Comparison of ENCODE assay signal across 1 cellular context in the genomic region with DNA sequence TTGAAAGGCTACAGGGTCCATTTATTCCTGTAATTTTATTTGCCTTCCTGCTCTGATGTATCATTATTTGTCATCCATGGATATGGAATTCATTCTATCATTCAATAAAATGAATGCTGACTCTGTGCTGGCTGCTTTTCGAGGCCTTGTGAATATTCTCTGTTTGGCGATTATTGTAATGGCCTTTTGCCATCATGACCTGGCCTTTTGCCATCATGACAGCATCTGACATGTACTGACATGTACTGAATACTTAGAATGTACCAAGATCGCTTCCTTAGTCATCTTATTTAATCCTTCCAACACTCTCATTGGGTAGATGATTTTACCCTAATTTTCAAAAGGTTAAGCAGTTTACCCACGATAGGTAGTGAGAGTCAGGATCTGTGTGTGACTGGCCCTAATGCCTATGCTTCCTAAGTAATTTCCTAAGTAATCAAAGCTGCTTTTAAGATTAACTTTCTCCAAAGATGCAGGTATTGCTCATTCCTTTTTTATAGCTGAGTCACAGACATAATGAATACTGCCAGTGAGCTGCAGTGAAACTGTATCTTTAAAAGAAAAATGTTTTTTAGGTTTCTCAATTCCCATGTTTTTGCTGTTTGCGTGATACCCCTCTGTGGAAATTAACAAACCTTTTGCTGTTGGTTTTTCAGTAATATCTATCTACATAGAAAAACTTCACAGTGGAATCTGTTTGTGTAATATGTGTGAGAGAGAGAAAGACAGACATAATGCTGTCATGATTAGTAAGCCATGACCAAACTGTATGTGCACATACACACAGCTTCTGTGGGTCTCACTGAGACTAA.
TF ChIP-seq lines count a peak whose summit lies in the region.

No MANE protein-coding gene starts in this region.

TF ChIP-seq in HEK293, 187 proteins besides CTCF, POLR2A, EP300 and RAD21 (continued from another document):
- no peak for TF ChIP-seq ZNF214 (tag by site-specific recombination; IDR thresholded peaks at IDR 0.05; ENCODE audit: borderline replicate concordance)
- TF ChIP-seq ZNF274 (IDR thresholded peaks at IDR 0.05; ENCODE audit: low read length) = no peak
- TF ChIP-seq ZNF274 (tag by site-specific recombination; IDR thresholded peaks at IDR 0.05; ENCODE audit: borderline replicate concordance) = no peak
- TF ChIP-seq ZNF366 (tag by site-specific recombination; conservative IDR thresholded peaks at IDR 0.05) = 0 out of 2 replicates have a peak, but pooled peaks have one; percentile 14
TF ChIP-seq in HEK293: peak in this region for 6.
